ENCODE assay signal across 3 cellular contexts in the genomic region with DNA sequence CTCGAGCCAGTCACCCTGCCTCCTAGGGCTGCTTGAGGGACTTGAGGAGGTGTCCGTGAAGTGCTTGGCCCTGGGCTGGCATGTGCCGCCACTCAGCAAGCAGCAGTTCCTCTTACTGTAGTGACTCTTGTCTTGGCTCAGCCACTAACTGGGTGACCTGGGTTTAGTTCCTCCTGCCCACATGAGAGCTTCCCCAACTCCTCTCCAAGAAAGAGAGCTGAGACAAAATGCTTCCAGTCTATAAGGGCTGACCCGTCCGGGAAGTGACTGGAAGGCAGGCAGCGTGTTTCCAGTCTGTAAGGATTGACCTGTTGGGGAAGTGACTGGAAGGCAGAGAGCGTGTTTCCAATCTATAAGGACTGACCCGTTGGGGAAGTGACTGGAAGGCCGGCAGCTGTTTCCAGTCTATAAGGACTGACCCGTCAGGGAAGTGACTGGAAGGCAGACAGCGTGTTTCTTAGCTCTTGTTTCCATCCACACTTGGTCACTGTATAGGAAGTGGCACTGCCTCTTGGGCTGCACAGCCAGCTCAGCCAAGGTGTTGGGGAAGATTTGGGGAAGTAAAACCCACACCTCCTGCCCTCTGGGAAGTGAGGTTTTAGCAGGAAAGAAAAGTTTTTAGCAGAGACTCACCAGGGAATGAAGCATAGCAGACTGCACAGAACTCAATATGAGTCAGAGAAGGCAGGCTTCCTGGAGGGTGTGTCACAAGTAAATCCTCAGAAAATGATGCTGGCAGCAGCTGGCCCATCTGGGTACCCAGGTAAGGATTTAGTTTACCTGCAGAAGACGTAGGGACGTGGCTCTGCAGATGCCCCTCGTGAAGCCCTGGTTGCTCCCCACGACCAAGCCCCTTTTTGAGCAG.
A peak's percentile ranks its signal among the peaks of the same experiment; 100 is the strongest.
TF ChIP-seq lines count a peak whose summit lies in the region.

No MANE protein-coding gene starts in this region.

TF ChIP-seq in liver, 16 proteins besides CTCF, POLR2A, EP300 and RAD21:
- no peak for TF ChIP-seq JUND (IDR thresholded peaks at IDR 0.05)
- no peak for TF ChIP-seq HNF4G (IDR thresholded peaks at IDR 0.05)
- TF ChIP-seq FOXA2 (IDR thresholded peaks at IDR 0.05), result no peak
- no peak for TF ChIP-seq NR2F2 (IDR thresholded peaks at IDR 0.05)
- no peak for TF ChIP-seq GABPA (IDR thresholded peaks at IDR 0.05 in 1 of 2, conservative IDR thresholded peaks at IDR 0.05 in 1 of 2)
- TF ChIP-seq, protein P1, sequence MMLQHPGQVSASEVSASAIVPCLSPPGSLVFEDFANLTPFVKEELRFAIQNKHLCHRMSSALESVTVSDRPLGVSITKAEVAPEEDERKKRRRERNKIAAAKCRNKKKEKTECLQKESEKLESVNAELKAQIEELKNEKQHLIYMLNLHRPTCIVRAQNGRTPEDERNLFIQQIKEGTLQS (IDR thresholded peaks at IDR 0.05), result no peak
- TF ChIP-seq, protein P2, sequence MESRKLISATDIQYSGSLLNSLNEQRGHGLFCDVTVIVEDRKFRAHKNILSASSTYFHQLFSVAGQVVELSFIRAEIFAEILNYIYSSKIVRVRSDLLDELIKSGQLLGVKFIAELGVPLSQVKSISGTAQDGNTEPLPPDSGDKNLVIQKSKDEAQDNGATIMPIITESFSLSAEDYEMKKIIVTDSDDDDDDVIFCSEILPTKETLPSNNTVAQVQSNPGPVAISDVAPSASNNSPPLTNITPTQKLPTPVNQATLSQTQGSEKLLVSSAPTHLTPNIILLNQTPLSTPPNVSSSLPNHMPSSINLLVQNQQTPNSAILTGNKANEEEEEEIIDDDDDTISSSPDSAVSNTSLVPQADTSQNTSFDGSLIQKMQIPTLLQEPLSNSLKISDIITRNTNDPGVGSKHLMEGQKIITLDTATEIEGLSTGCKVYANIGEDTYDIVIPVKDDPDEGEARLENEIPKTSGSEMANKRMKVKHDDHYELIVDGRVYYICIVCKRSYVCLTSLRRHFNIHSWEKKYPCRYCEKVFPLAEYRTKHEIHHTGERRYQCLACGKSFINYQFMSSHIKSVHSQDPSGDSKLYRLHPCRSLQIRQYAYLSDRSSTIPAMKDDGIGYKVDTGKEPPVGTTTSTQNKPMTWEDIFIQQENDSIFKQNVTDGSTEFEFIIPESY (IDR thresholded peaks at IDR 0.05), result no peak
- TF ChIP-seq HNF4A (conservative IDR thresholded peaks at IDR 0.05), result no peak
- TF ChIP-seq, protein P3, sequence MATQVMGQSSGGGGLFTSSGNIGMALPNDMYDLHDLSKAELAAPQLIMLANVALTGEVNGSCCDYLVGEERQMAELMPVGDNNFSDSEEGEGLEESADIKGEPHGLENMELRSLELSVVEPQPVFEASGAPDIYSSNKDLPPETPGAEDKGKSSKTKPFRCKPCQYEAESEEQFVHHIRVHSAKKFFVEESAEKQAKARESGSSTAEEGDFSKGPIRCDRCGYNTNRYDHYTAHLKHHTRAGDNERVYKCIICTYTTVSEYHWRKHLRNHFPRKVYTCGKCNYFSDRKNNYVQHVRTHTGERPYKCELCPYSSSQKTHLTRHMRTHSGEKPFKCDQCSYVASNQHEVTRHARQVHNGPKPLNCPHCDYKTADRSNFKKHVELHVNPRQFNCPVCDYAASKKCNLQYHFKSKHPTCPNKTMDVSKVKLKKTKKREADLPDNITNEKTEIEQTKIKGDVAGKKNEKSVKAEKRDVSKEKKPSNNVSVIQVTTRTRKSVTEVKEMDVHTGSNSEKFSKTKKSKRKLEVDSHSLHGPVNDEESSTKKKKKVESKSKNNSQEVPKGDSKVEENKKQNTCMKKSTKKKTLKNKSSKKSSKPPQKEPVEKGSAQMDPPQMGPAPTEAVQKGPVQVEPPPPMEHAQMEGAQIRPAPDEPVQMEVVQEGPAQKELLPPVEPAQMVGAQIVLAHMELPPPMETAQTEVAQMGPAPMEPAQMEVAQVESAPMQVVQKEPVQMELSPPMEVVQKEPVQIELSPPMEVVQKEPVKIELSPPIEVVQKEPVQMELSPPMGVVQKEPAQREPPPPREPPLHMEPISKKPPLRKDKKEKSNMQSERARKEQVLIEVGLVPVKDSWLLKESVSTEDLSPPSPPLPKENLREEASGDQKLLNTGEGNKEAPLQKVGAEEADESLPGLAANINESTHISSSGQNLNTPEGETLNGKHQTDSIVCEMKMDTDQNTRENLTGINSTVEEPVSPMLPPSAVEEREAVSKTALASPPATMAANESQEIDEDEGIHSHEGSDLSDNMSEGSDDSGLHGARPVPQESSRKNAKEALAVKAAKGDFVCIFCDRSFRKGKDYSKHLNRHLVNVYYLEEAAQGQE (IDR thresholded peaks at IDR 0.05), result no peak
- no peak for TF ChIP-seq SP1 (IDR thresholded peaks at IDR 0.05)

TF ChIP-seq in HepG2, 621 proteins besides CTCF, POLR2A, EP300 and RAD21 (continues in another document):
- TF ChIP-seq ZNF841 (CRISPR knock-in tag; IDR thresholded peaks at IDR 0.05; ENCODE audit: borderline replicate concordance), result no peak
- TF ChIP-seq, protein P4, sequence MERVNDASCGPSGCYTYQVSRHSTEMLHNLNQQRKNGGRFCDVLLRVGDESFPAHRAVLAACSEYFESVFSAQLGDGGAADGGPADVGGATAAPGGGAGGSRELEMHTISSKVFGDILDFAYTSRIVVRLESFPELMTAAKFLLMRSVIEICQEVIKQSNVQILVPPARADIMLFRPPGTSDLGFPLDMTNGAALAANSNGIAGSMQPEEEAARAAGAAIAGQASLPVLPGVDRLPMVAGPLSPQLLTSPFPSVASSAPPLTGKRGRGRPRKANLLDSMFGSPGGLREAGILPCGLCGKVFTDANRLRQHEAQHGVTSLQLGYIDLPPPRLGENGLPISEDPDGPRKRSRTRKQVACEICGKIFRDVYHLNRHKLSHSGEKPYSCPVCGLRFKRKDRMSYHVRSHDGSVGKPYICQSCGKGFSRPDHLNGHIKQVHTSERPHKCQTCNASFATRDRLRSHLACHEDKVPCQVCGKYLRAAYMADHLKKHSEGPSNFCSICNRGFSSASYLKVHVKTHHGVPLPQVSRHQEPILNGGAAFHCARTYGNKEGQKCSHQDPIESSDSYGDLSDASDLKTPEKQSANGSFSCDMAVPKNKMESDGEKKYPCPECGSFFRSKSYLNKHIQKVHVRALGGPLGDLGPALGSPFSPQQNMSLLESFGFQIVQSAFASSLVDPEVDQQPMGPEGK (CRISPR knock-in tag; IDR thresholded peaks at IDR 0.05), result no peak
- no peak for TF ChIP-seq NONO (IDR thresholded peaks at IDR 0.05)
- TF ChIP-seq NONO (CRISPR knock-in tag; conservative IDR thresholded peaks at IDR 0.05), result no peak
- TF ChIP-seq, protein P5, sequence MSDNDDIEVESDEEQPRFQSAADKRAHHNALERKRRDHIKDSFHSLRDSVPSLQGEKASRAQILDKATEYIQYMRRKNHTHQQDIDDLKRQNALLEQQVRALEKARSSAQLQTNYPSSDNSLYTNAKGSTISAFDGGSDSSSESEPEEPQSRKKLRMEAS (IDR thresholded peaks at IDR 0.05), result no peak
- no peak for TF ChIP-seq ZNF343 (CRISPR knock-in tag; IDR thresholded peaks at IDR 0.05)
- TF ChIP-seq NFYB (CRISPR knock-in tag; IDR thresholded peaks at IDR 0.05), result no peak
- no peak for TF ChIP-seq NR1H2 (CRISPR knock-in tag; IDR thresholded peaks at IDR 0.05; ENCODE audit: borderline replicate concordance, low read depth)
- TF ChIP-seq, protein P6, sequence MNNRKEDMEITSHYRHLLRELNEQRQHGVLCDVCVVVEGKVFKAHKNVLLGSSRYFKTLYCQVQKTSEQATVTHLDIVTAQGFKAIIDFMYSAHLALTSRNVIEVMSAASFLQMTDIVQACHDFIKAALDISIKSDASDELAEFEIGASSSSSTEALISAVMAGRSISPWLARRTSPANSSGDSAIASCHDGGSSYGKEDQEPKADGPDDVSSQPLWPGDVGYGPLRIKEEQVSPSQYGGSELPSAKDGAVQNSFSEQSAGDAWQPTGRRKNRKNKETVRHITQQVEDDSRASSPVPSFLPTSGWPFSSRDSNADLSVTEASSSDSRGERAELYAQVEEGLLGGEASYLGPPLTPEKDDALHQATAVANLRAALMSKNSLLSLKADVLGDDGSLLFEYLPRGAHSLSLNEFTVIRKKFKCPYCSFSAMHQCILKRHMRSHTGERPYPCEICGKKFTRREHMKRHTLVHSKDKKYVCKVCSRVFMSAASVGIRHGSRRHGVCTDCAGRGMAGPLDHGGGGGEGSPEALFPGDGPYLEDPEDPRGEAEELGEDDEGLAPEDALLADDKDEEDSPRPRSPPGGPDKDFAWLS (CRISPR knock-in tag; IDR thresholded peaks at IDR 0.05; ENCODE audit: borderline replicate concordance), result no peak
- TF ChIP-seq, protein P7, sequence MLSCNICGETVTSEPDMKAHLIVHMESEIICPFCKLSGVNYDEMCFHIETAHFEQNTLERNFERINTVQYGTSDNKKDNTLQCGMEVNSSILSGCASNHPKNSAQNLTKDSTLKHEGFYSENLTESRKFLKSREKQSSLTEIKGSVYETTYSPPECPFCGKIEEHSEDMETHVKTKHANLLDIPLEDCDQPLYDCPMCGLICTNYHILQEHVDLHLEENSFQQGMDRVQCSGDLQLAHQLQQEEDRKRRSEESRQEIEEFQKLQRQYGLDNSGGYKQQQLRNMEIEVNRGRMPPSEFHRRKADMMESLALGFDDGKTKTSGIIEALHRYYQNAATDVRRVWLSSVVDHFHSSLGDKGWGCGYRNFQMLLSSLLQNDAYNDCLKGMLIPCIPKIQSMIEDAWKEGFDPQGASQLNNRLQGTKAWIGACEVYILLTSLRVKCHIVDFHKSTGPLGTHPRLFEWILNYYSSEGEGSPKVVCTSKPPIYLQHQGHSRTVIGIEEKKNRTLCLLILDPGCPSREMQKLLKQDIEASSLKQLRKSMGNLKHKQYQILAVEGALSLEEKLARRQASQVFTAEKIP (CRISPR knock-in tag; IDR thresholded peaks at IDR 0.05; ENCODE audit: borderline replicate concordance), result no peak
- TF ChIP-seq, protein P8, sequence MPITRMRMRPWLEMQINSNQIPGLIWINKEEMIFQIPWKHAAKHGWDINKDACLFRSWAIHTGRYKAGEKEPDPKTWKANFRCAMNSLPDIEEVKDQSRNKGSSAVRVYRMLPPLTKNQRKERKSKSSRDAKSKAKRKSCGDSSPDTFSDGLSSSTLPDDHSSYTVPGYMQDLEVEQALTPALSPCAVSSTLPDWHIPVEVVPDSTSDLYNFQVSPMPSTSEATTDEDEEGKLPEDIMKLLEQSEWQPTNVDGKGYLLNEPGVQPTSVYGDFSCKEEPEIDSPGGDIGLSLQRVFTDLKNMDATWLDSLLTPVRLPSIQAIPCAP (CRISPR knock-in tag; IDR thresholded peaks at IDR 0.05; ENCODE audit: low read depth), result no peak
- no peak for TF ChIP-seq JUNB (CRISPR knock-in tag; IDR thresholded peaks at IDR 0.05; ENCODE audit: borderline replicate concordance)
- no peak for TF ChIP-seq KLF6 (CRISPR knock-in tag; IDR thresholded peaks at IDR 0.05)
- TF ChIP-seq BRD4 (CRISPR knock-in tag; IDR thresholded peaks at IDR 0.05), result no peak

TF ChIP-seq in GM12878, 131 proteins besides CTCF, POLR2A, EP300 and RAD21:
- peak; percentile 47; the same call in 1 of the 2 replicates for TF ChIP-seq SPI1 (IDR thresholded peaks at IDR 0.05; ENCODE audit: borderline replicate concordance, insufficient read depth, low read depth, low read length)
- TF ChIP-seq, protein P9, sequence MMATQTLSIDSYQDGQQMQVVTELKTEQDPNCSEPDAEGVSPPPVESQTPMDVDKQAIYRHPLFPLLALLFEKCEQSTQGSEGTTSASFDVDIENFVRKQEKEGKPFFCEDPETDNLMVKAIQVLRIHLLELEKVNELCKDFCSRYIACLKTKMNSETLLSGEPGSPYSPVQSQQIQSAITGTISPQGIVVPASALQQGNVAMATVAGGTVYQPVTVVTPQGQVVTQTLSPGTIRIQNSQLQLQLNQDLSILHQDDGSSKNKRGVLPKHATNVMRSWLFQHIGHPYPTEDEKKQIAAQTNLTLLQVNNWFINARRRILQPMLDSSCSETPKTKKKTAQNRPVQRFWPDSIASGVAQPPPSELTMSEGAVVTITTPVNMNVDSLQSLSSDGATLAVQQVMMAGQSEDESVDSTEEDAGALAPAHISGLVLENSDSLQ (IDR thresholded peaks at IDR 0.05), result no peak
- no peak for TF ChIP-seq MTA3 (IDR thresholded peaks at IDR 0.05; ENCODE audit: borderline replicate concordance, low read length)
- no peak for TF ChIP-seq BRCA1 (IDR thresholded peaks at IDR 0.05; ENCODE audit: low read depth, low read length)
- TF ChIP-seq EED (IDR thresholded peaks at IDR 0.05; ENCODE audit: low read depth), result no peak
TF ChIP-seq in GM12878: peak in this region for 1.
